Comparison of ENCODE assay signal across 23 cellular contexts in the genomic region with DNA sequence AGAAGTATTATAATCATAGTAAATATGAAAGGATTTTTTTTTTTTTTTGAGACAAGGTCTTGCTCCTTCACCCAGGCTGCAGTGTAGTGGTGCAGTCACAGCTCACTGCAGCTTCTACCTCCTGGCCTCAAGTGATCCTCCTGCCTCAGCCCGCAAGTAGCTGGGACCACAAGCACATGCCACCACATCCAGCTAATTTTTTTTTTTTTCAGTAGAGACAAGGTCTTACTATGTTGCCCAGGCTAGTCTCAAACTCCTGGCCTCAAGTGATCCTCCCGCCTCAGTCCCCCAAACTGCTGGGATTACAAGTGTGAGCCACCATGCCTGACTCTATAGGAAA.
A peak's percentile ranks its signal among the peaks of the same experiment; 100 is the strongest.
DNase-seq lines count a peak whose midpoint lies in the region; ATAC-seq, FAIRE-seq and TF ChIP-seq lines count a peak whose summit lies in the region.
"Had no signal": no experiment of that assay in that cellular context is flagged by ENCODE, and none has a peak within 500 bp of the region (broad histone marks: within the 10 kb centered on the region; RNA-seq: fewer than 3 reads in every experiment).

No MANE protein-coding gene starts in this region.

- H3K4me1 ChIP-seq in K562 (replicated peaks in 1 of 2; ENCODE audit: control insufficient read depth in 2 of 2, insufficient read depth in 2 of 2, low read length in 2 of 2), result no peaks in the 10 kb centered on the region
- H3K4me1 ChIP-seq: colonic mucosa, gastrocnemius medialis, left ventricle myocardium inferior, sigmoid colon had no signal

- H3K27ac ChIP-seq in K562 (ENCODE audit: extremely low read depth, low read depth, low read length), result no peak overlapping the region
- H3K27ac ChIP-seq: colonic mucosa, epithelial cell of prostate, gastrocnemius medialis, left ventricle myocardium inferior, VCaP had no signal

- H3K4me3 Mint-ChIP-seq in chondrocyte (ENCODE audit: unreplicated experiment), result no peak overlapping the region
- H3K4me3 Mint-ChIP-seq: activated CD4-positive, alpha-beta memory T cell treated with anti-CD3 and anti-CD28 coated beads for 36 hours; activated naive CD4-positive, alpha-beta T cell treated with anti-CD3 and anti-CD28 coated beads, Interleukin-2, amount 50 U/mL, for 24 hours; activated T-cell treated with anti-CD3 and anti-CD28 coated beads, Interleukin-2, amount 50 U/mL, for 24 hours; GM23338 had no signal

- TF ChIP-seq POLR2A in GM12891 (IDR thresholded peaks at IDR 0.05; ENCODE audit: low read depth, low read length) (no peak), K562 (conservative IDR thresholded peaks at IDR 0.05) (no peak)

- BruUV-seq in K562 (replicated peaks; lab: Mats Ljungman, UMichigan), result no TSS peak

- in situ Hi-C loops in K562 (cut with MboI), result no loop called here

- no peaks in the 10 kb centered on the region for H3K9me3 Mint-ChIP-seq in chondrocyte (ENCODE audit: low read depth)
- H3K9me3 Mint-ChIP-seq: activated CD4-positive, alpha-beta memory T cell treated with anti-CD3 and anti-CD28 coated beads for 36 hours; activated T-cell treated with anti-CD3 and anti-CD28 coated beads, Interleukin-2, amount 50 U/mL, for 24 hours; GM23338 had no signal

- no peaks in the 10 kb centered on the region for H3K27me3 ChIP-seq in K562 (ENCODE audit: control insufficient read depth in 2 of 2, insufficient read depth in 2 of 2, low read length in 2 of 2)
- H3K27me3 ChIP-seq: colonic mucosa, gastrocnemius medialis, sigmoid colon had no signal

- TF ChIP-seq CTCF in K562 (IDR thresholded peaks at IDR 0.05 in 2 of 3, conservative IDR thresholded peaks at IDR 0.05 in 1 of 3; ENCODE audit: insufficient read depth in 2 of 3, low read depth in 1 of 3, low read length in 3 of 3) (no peak), chondrocyte (IDR thresholded peaks at IDR 0.05) (no peak)

- no peak overlapping the region for H2AFZ ChIP-seq in K562 (ENCODE audit: low read depth, low read length)
- H2AFZ ChIP-seq: GM23338 had no signal

- POLR2A ChIA-PET in K562 (lab: Yijun Ruan, JAX), result no interaction called here

- H3K4me1 Mint-ChIP-seq in chondrocyte (ENCODE audit: low read depth), result no peaks in the 10 kb centered on the region
- H3K4me1 Mint-ChIP-seq: GM23338 had no signal

- 78% methylated on average over 2 of the region's 2 CpGs for WGBS in K562 (ENCODE audit: insufficient coverage, low coverage, missing lambda C conversion rate)

- H3K9me1 ChIP-seq in K562 (ENCODE audit: control insufficient read depth, insufficient read depth, low read length), result no peaks in the 10 kb centered on the region

- no peaks in the 10 kb centered on the region for H3K36me3 ChIP-seq in K562 (ENCODE audit: control insufficient read depth, insufficient read depth, low read length)
- H3K36me3 ChIP-seq: colonic mucosa, gastrocnemius medialis, left ventricle myocardium inferior, sigmoid colon had no signal

- H3K36me3 Mint-ChIP-seq in chondrocyte (ENCODE audit: low read depth), result no peaks in the 10 kb centered on the region
- H3K36me3 Mint-ChIP-seq: activated CD4-positive, alpha-beta memory T cell treated with anti-CD3 and anti-CD28 coated beads for 36 hours had no signal

- no peaks in the 10 kb centered on the region for H4K20me1 ChIP-seq in K562 (replicated peaks; ENCODE audit: control insufficient read depth, insufficient read depth, low read length)

- H3K27me3 Mint-ChIP-seq in chondrocyte (ENCODE audit: low read depth), result peaks cover 5% of the 10 kb centered on the region
- H3K27me3 Mint-ChIP-seq: activated CD4-positive, alpha-beta memory T cell treated with anti-CD3 and anti-CD28 coated beads for 36 hours; activated naive CD4-positive, alpha-beta T cell treated with anti-CD3 and anti-CD28 coated beads, Interleukin-2, amount 50 U/mL, for 24 hours; activated T-cell treated with anti-CD3 and anti-CD28 coated beads, Interleukin-2, amount 50 U/mL, for 24 hours had no signal

- FAIRE-seq in GM12891 (lab: Jason Lieb, UNC) (peak; percentile 90), K562 (lab: Jason Lieb, UNC) (no peak)

- H3K4me3 ChIP-seq in K562, result no peak overlapping the region
- H3K4me3 ChIP-seq: colonic mucosa, gastrocnemius medialis, GM23338, left ventricle myocardium inferior, sigmoid colon had no signal

- CTCF ChIA-PET in K562 (lab: Yijun Ruan, JAX; ENCODE audit: low intra/inter-chr PET ratio), result no interaction called here

- no peaks in the 10 kb centered on the region for H3K79me2 ChIP-seq in K562 (ENCODE audit: control insufficient read depth, insufficient read depth, low read length)

- TF ChIP-seq EP300 in K562 (IDR thresholded peaks at IDR 0.05; ENCODE audit: low read length), result no peak

- no peaks in the 10 kb centered on the region for H3K9me3 ChIP-seq in K562 (replicated peaks; ENCODE audit: control insufficient read depth, insufficient read depth, low read depth, low read length)
- H3K9me3 ChIP-seq: colonic mucosa, gastrocnemius medialis, left ventricle myocardium inferior, sigmoid colon had no signal

- no peak for TF ChIP-seq RAD21 in K562 (CRISPR knock-in tag; conservative IDR thresholded peaks at IDR 0.05 in 1 of 2, IDR thresholded peaks at IDR 0.05 in 1 of 2)

- intact Hi-C loops in K562 (cut with micrococcal nuclease), result no loop called here

- H3K4me2 ChIP-seq in K562 (ENCODE audit: insufficient read depth, low read length), result no peak overlapping the region
- H3K4me2 ChIP-seq: GM23338 had no signal

- no peak overlapping the region for H3K27ac Mint-ChIP-seq in chondrocyte (ENCODE audit: unreplicated experiment)
- H3K27ac Mint-ChIP-seq: activated CD4-positive, alpha-beta memory T cell treated with anti-CD3 and anti-CD28 coated beads for 36 hours; activated naive CD4-positive, alpha-beta T cell treated with anti-CD3 and anti-CD28 coated beads, Interleukin-2, amount 50 U/mL, for 24 hours; activated T-cell treated with anti-CD3 and anti-CD28 coated beads, Interleukin-2, amount 50 U/mL, for 24 hours; GM23338 had no signal

- ATAC-seq in GM19395 (IDR thresholded peaks at IDR 0.05; ENCODE audit: unreplicated experiment), result peak; percentile 63
- peak; percentile 39 for ATAC-seq in HG02852 (IDR thresholded peaks at IDR 0.05; ENCODE audit: unreplicated experiment)
- ATAC-seq in K562, result no peak
- ATAC-seq: gastrocnemius medialis, GM23338 had no signal

- H3K9ac ChIP-seq in K562 (ENCODE audit: insufficient read depth in 1 of 2, low read depth in 2 of 2, low read length in 2 of 2), result no peak overlapping the region

- no peak for DNase-seq in GM12891 (ENCODE audit: insufficient read length, low spot score)
- no peak for DNase-seq in K562 (ENCODE audit: extremely low read depth in 1 of 4, low spot score in 3 of 4)
- no peak for DNase-seq in ecto neural progenitor cell (ENCODE audit: low spot score)
- no peak for DNase-seq in chondrocyte (ENCODE audit: low spot score)
- no peak for DNase-seq in C1 segment of cervical spinal cord (lab: John Stamatoyannopoulos, UW)
- no peak for DNase-seq in NCI-H1436 (lab: John Stamatoyannopoulos, UW)
- DNase-seq: ACHN; activated CD4-positive, alpha-beta memory T cell treated with anti-CD3 and anti-CD28 coated beads for 36 hours; activated T-cell treated with anti-CD3 and anti-CD28 coated beads, Interleukin-2, amount 50 U/mL, for 24 hours; colonic mucosa; gastrocnemius medialis; left ventricle myocardium inferior; NCI-H1694 treated with DMSO at 0.1 percent for 48 hours; NCI-H345; SHP77; sigmoid colon; stimulated activated CD4-positive, alpha-beta T cell treated with anti-CD3 and anti-CD28 coated beads, Interleukin-2, amount 100 ng/mL, for 24 hours had no signal

TF ChIP-seq in GM12891, 5 proteins besides CTCF, POLR2A, EP300 and RAD21:
- no peak for TF ChIP-seq SPI1 (IDR thresholded peaks at IDR 0.05; ENCODE audit: low read depth, low read length)
- TF ChIP-seq TAF1 (IDR thresholded peaks at IDR 0.05; ENCODE audit: low read depth, low read length), result no peak
- no peak for TF ChIP-seq POU2F2 (IDR thresholded peaks at IDR 0.05; ENCODE audit: low read depth, low read length)
- TF ChIP-seq POLR2AphosphoS5 (IDR thresholded peaks at IDR 0.05; ENCODE audit: low read depth, low read length), result no peak

TF ChIP-seq in K562, 482 proteins besides CTCF, POLR2A, EP300 and RAD21:
- TF ChIP-seq, protein P1, sequence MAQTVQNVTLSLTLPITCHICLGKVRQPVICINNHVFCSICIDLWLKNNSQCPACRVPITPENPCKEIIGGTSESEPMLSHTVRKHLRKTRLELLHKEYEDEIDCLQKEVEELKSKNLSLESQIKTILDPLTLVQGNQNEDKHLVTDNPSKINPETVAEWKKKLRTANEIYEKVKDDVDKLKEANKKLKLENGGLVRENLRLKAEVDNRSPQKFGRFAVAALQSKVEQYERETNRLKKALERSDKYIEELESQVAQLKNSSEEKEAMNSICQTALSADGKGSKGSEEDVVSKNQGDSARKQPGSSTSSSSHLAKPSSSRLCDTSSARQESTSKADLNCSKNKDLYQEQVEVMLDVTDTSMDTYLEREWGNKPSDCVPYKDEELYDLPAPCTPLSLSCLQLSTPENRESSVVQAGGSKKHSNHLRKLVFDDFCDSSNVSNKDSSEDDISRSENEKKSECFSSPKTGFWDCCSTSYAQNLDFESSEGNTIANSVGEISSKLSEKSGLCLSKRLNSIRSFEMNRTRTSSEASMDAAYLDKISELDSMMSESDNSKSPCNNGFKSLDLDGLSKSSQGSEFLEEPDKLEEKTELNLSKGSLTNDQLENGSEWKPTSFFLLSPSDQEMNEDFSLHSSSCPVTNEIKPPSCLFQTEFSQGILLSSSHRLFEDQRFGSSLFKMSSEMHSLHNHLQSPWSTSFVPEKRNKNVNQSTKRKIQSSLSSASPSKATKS (CRISPR knock-in tag; IDR thresholded peaks at IDR 0.05), result no peak
- TF ChIP-seq ADNP (tag; IDR thresholded peaks at IDR 0.05), result 0 out of 2 replicates have a peak, but pooled peaks have one; percentile 5
